Comparison of ENCODE assay signal across 14 cellular contexts in genomic region chr2:173544621-173545363, GRCh38.
"Had no signal": no experiment of that assay in that cellular context is flagged by ENCODE, and none has a peak within 500 bp of the region (broad histone marks: within the 10 kb centered on the region; RNA-seq: fewer than 3 reads in every experiment).

No MANE protein-coding gene starts in this region.

- H3K4me1 ChIP-seq: gastrocnemius medialis had no signal

- H3K27ac Mint-ChIP-seq: activated CD4-positive, alpha-beta T cell treated with anti-CD3 and anti-CD28 coated beads for 36 hours; activated CD8-positive, alpha-beta T cell treated with anti-CD3 and anti-CD28 coated beads, Interleukin-2, amount 10 ng/mL, durations not matched to agents 7 days and 5 days; activated T-helper 1 cell treated with anti-CD3 and anti-CD28 coated beads, Interleukin-12 subunit alpha, Interleukin-12 subunit beta, Interleukin-2, Interleukin-4 antibody, amounts not matched to agents 30 ng/mL and 10 ng/mL and 1 ng/mL, durations not matched to agents 14 hours and 24 hours and 36 hours; naive thymus-derived CD8-positive, alpha-beta T cell; stimulated activated naive B cell treated with anti-CD40 and anti-IgM and Interleukin-4, amounts not matched to agents 10 μg/mL and 1 μg/mL and 100 μg/mL, for 72 hours; type B pancreatic cell had no signal

- H3K9me3 Mint-ChIP-seq: activated T-helper 1 cell treated with anti-CD3 and anti-CD28 coated beads, Interleukin-12 subunit alpha, Interleukin-12 subunit beta, Interleukin-2, Interleukin-4 antibody, amounts not matched to agents 30 ng/mL and 10 ng/mL and 1 ng/mL, durations not matched to agents 14 hours and 24 hours and 36 hours; naive thymus-derived CD8-positive, alpha-beta T cell; stimulated activated naive B cell treated with anti-CD40 and anti-IgM and Interleukin-4, amounts not matched to agents 10 μg/mL and 1 μg/mL and 100 μg/mL, for 72 hours; type B pancreatic cell had no signal

- H3K4me1 Mint-ChIP-seq: activated CD4-positive, alpha-beta T cell treated with anti-CD3 and anti-CD28 coated beads for 36 hours; naive thymus-derived CD8-positive, alpha-beta T cell; stimulated activated naive B cell treated with anti-CD40 and anti-IgM and Interleukin-4, amounts not matched to agents 10 μg/mL and 1 μg/mL and 100 μg/mL, for 72 hours had no signal

- FAIRE-seq: keratinocyte had no signal

- H3K4me3 ChIP-seq: gastrocnemius medialis had no signal

- H3K9me3 ChIP-seq: gastrocnemius medialis had no signal

- H3K36me3 ChIP-seq: gastrocnemius medialis had no signal

- ATAC-seq: activated CD4-positive, alpha-beta T cell treated with anti-CD3 and anti-CD28 coated beads for 36 hours; activated CD8-positive, alpha-beta T cell treated with anti-CD3 and anti-CD28 coated beads, Interleukin-2, amount 10 ng/mL, durations not matched to agents 7 days and 5 days; gastrocnemius medialis; naive thymus-derived CD8-positive, alpha-beta T cell; stimulated activated naive B cell treated with anti-CD40 and anti-IgM and Interleukin-4, amounts not matched to agents 10 μg/mL and 1 μg/mL and 100 μg/mL, for 72 hours had no signal

- H3K4me3 Mint-ChIP-seq: activated CD4-positive, alpha-beta T cell treated with anti-CD3 and anti-CD28 coated beads for 36 hours; activated CD8-positive, alpha-beta T cell treated with anti-CD3 and anti-CD28 coated beads, Interleukin-2, amount 10 ng/mL, durations not matched to agents 7 days and 5 days; activated T-helper 1 cell treated with anti-CD3 and anti-CD28 coated beads, Interleukin-12 subunit alpha, Interleukin-12 subunit beta, Interleukin-2, Interleukin-4 antibody, amounts not matched to agents 30 ng/mL and 10 ng/mL and 1 ng/mL, durations not matched to agents 14 hours and 24 hours and 36 hours; naive thymus-derived CD8-positive, alpha-beta T cell; stimulated activated naive B cell treated with anti-CD40 and anti-IgM and Interleukin-4, amounts not matched to agents 10 μg/mL and 1 μg/mL and 100 μg/mL, for 72 hours; type B pancreatic cell had no signal

- DNase-seq: activated CD4-positive, alpha-beta T cell treated with anti-CD3 and anti-CD28 coated beads for 36 hours; activated CD8-positive, alpha-beta memory T cell treated with anti-CD3 and anti-CD28 coated beads, Interleukin-2, amount 50 U/mL, for 48 hours; activated CD8-positive, alpha-beta T cell treated with anti-CD3 and anti-CD28 coated beads, Interleukin-2, amount 10 ng/mL, durations not matched to agents 7 days and 5 days; activated naive CD4-positive, alpha-beta T cell treated with Interleukin-2 at 50 U/mL for 16 hours; effector memory CD4-positive, alpha-beta T cell; gastrocnemius medialis; naive thymus-derived CD8-positive, alpha-beta T cell; stimulated activated CD4-positive, alpha-beta T cell treated with anti-CD3 and anti-CD28 coated beads, Interleukin-2, amount 100 ng/mL, for 24 hours; stimulated activated naive B cell treated with anti-CD40 and anti-IgM and Interleukin-4, amounts not matched to agents 10 μg/mL and 1 μg/mL and 100 μg/mL, for 72 hours; substantia nigra; T-helper 2 cell had no signal

- H3K27me3 ChIP-seq: gastrocnemius medialis had no signal

- H3K36me3 Mint-ChIP-seq: naive thymus-derived CD8-positive, alpha-beta T cell; stimulated activated naive B cell treated with anti-CD40 and anti-IgM and Interleukin-4, amounts not matched to agents 10 μg/mL and 1 μg/mL and 100 μg/mL, for 72 hours; type B pancreatic cell had no signal
